Comparison of ENCODE assay signal across 23 cellular contexts in genomic region chr1:112196008-112196588, GRCh38.
"Had no signal": no experiment of that assay in that cellular context is flagged by ENCODE, and none has a peak within 500 bp of the region (broad histone marks: within the 10 kb centered on the region; RNA-seq: fewer than 3 reads in every experiment).

No MANE protein-coding gene starts in this region.

- H3K4me3 ChIP-seq: cardiac muscle cell, MG63 had no signal

- H3K27ac Mint-ChIP-seq: activated CD8-positive, alpha-beta T cell treated with anti-CD3 and anti-CD28 coated beads, Interleukin-2, amount 10 ng/mL, durations not matched to agents 7 days and 5 days; activated naive CD4-positive, alpha-beta T cell treated with anti-CD3 and anti-CD28 coated beads, Interleukin-2, amount 10 ng/mL, durations not matched to agents 7 days and 5 days; activated naive CD8-positive, alpha-beta T cell treated with anti-CD3 and anti-CD28 coated beads for 36 hours; IgD-negative memory B cell; T-helper 1 cell treated with Interleukin-12 subunit alpha and Interleukin-12 subunit beta and Interleukin-4 antibody, amounts not matched to agents 30 μg/mL and 1 μg/mL, for 36 hours had no signal

- ATAC-seq: activated CD8-positive, alpha-beta T cell treated with anti-CD3 and anti-CD28 coated beads, Interleukin-2, amount 10 ng/mL, durations not matched to agents 7 days and 5 days had no signal

- H3K9me3 ChIP-seq: MG63 had no signal

- H3K36me3 Mint-ChIP-seq: activated naive CD4-positive, alpha-beta T cell treated with anti-CD3 and anti-CD28 coated beads, Interleukin-2, amount 10 ng/mL, durations not matched to agents 7 days and 5 days; activated naive CD8-positive, alpha-beta T cell treated with anti-CD3 and anti-CD28 coated beads for 36 hours; IgD-negative memory B cell had no signal

- H3K36me3 ChIP-seq: brain microvascular endothelial cell, cardiac muscle cell, MG63 had no signal

- H3K9me3 Mint-ChIP-seq: activated naive CD4-positive, alpha-beta T cell treated with anti-CD3 and anti-CD28 coated beads, Interleukin-2, amount 10 ng/mL, durations not matched to agents 7 days and 5 days; T-helper 1 cell treated with Interleukin-12 subunit alpha and Interleukin-12 subunit beta and Interleukin-4 antibody, amounts not matched to agents 30 μg/mL and 1 μg/mL, for 36 hours had no signal

- H3K4me3 Mint-ChIP-seq: activated CD8-positive, alpha-beta T cell treated with anti-CD3 and anti-CD28 coated beads, Interleukin-2, amount 10 ng/mL, durations not matched to agents 7 days and 5 days; activated naive CD4-positive, alpha-beta T cell treated with anti-CD3 and anti-CD28 coated beads, Interleukin-2, amount 10 ng/mL, durations not matched to agents 7 days and 5 days; activated naive CD8-positive, alpha-beta T cell treated with anti-CD3 and anti-CD28 coated beads for 36 hours; IgD-negative memory B cell; T-helper 1 cell treated with Interleukin-12 subunit alpha and Interleukin-12 subunit beta and Interleukin-4 antibody, amounts not matched to agents 30 μg/mL and 1 μg/mL, for 36 hours had no signal

- H3K27ac ChIP-seq: brain microvascular endothelial cell, cardiac muscle cell had no signal

- H3K4me1 Mint-ChIP-seq: activated naive CD4-positive, alpha-beta T cell treated with anti-CD3 and anti-CD28 coated beads, Interleukin-2, amount 10 ng/mL, durations not matched to agents 7 days and 5 days; activated naive CD8-positive, alpha-beta T cell treated with anti-CD3 and anti-CD28 coated beads for 36 hours; IgD-negative memory B cell had no signal

- H3K27me3 ChIP-seq: brain microvascular endothelial cell, cardiac muscle cell had no signal

- DNase-seq: activated CD4-positive, alpha-beta T cell treated with anti-CD3 and anti-CD28 coated beads for 48 hours; activated CD4-positive, alpha-beta T cell treated with anti-CD3 and anti-CD28 coated beads, Interleukin-2, amount 50 U/mL, for 4 hours; activated CD4-positive, CD25-positive, alpha-beta regulatory T cell treated with anti-CD3 and anti-CD28 coated beads, Interleukin-2, amount 50 U/mL, for 72 hours; activated CD8-positive, alpha-beta memory T cell treated with anti-CD3 and anti-CD28 coated beads, Interleukin-2, amount 50 U/mL, for 48 hours; activated CD8-positive, alpha-beta T cell treated with anti-CD3 and anti-CD28 coated beads, Interleukin-2, amount 10 ng/mL, durations not matched to agents 7 days and 5 days; activated effector memory CD4-positive, alpha-beta T cell treated with anti-CD3 and anti-CD28 coated beads, Interleukin-2, amount 50 U/mL, for 16 hours; activated naive CD4-positive, alpha-beta T cell treated with anti-CD3 and anti-CD28 coated beads, Interleukin-2, amount 10 ng/mL, durations not matched to agents 7 days and 5 days; activated naive CD8-positive, alpha-beta T cell treated with anti-CD3 and anti-CD28 coated beads for 36 hours; activated T-cell treated with anti-CD3 and anti-CD28 coated beads, Interleukin-2, amount 50 U/mL, for 1 hour; brain microvascular endothelial cell; cerebellar nuclear complex; MG63; NCI-H1105; NCI-H1436; NCI-H1694 treated with DMSO at 0.1 percent for 48 hours; NCI-H2029 treated with DMSO at 0.1 percent for 48 hours; NCI-H345; NCI-H510A treated with DMSO at 0.1 percent for 48 hours; RPMI8226; SHP77 treated with DMSO at 0.1 percent for 48 hours had no signal
